ENCODE assay signal across 8 cellular contexts in the genomic region with DNA sequence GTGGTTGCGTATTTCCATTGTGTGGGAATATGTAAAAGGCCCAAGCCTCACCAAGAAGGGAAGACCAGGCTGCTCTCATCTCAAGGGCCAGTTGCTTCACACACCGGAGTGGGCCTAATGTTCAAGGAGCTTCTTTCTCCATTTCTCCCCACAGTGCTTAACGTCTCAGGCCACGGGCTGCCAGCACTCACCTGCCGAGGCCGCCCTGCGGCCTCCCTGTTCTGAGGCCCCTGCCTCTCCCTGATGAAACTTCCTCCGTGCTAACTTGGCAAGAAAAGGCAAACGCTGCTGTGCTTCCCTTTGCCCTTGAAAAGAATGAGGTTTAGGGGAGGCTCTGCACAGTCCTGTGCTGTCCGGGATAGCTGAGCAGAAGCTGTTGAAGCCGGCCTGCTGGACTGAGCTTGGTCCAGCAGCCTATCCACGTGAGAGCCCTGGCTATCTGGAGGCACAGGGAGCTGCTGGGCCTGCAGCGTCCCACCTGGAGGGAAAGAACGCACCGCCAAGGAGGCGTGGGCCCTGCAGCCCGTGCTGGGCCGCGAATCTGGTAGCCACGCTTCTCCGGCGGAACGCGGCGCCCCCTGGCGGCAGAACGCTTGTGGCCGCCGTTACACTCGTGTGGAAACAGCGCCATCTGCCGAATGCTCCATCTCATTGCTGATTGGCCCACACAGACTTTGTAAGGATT.
DNase-seq lines count a peak whose midpoint lies in the region; ATAC-seq and TF ChIP-seq lines count a peak whose summit lies in the region.

No MANE protein-coding gene starts in this region.

- no peak overlapping the region for H3K4me3 ChIP-seq in DOHH2 (ENCODE audit: low read length)

- no peak overlapping the region for H3K4me2 ChIP-seq in DOHH2 (ENCODE audit: low read length)

- DNase-seq in HCEC 1CT (peak; percentile 59), NCI-H128 (lab: John Stamatoyannopoulos, UW; ENCODE audit: unreplicated experiment) (peak; percentile 64), T follicular helper cell (ENCODE audit: low read depth) (peak; percentile 78), left cardiac atrium (peak; percentile 88), renal cortical epithelial cell (ENCODE audit: low read depth) (peak; percentile 57)
- peak; percentile 68 for DNase-seq in activated naive CD8-positive, alpha-beta T cell treated with anti-CD3 and anti-CD28 coated beads, Interleukin-2, amount 50 U/mL, for 16 hours (ENCODE audit: low read depth, low spot score)

- TF ChIP-seq CTCF in DOHH2 (IDR thresholded peaks at IDR 0.05; ENCODE audit: low read depth, low read length, poor library complexity, severe bottlenecking), result peak; percentile 99

- H3F3A ChIP-seq in DOHH2 (ENCODE audit: control insufficient read depth, insufficient read depth), result no peaks in the 10 kb centered on the region

- H3K9me2 ChIP-seq in DOHH2 (replicated peaks; ENCODE audit: control insufficient read depth, low read length), result no peaks in the 10 kb centered on the region

- no peak overlapping the region for H3K27ac ChIP-seq in DOHH2 (ENCODE audit: low read depth, low read length)

- H3K36me3 ChIP-seq in DOHH2 (ENCODE audit: control insufficient read depth, low read length), result no peaks in the 10 kb centered on the region

- no peaks in the 10 kb centered on the region for H3K9me3 ChIP-seq in DOHH2 (ENCODE audit: control insufficient read depth, insufficient read depth, low read length)

- intact Hi-C loops in left cardiac atrium (cut with DNase I), result loop anchor here (1.0 to 5.0 kb wide), 2 partner anchors 95 to 98 kb away; no protein-coding TSS in a partner anchor

- H3K79me2 ChIP-seq in DOHH2 (ENCODE audit: control insufficient read depth, low read length), result no peaks in the 10 kb centered on the region

- H3K27me3 ChIP-seq in DOHH2 (ENCODE audit: control insufficient read depth, low read length), result peaks cover 3% of the 10 kb centered on the region

- ATAC-seq in left cardiac atrium (peak; percentile 88), GM21528 (IDR thresholded peaks at IDR 0.05; ENCODE audit: low FRiP score, unreplicated experiment) (no peak)

- no peaks in the 10 kb centered on the region for H3K4me1 ChIP-seq in DOHH2 (ENCODE audit: control insufficient read depth, low read length)

- H4K20me1 ChIP-seq in DOHH2 (ENCODE audit: control insufficient read depth, insufficient read depth, low read depth, low read length), result no peaks in the 10 kb centered on the region
